ENCODE assay signal across 23 cellular contexts in the genomic region with DNA sequence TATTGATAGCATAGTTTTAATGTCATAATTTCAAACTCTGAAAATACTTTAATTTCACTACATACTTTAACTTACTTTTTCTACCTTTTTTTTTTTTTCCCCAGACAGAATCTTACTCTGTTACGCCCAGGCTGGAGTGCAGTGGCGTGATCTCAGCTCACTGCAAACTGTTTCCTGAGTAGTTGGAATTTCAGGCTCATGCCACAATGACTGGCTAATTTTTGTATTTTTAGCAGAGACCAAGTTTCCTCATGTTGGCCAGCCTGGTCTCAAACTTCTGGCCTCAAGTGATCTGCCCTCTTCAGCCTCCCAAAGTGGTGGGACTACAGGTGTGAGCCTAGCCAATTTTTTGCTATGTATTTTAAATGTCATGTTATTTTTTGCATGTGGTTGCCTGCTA.
DNase-seq lines count a peak whose midpoint lies in the region; ATAC-seq, FAIRE-seq and TF ChIP-seq lines count a peak whose summit lies in the region.
"Had no signal": no experiment of that assay in that cellular context is flagged by ENCODE, and none has a peak within 500 bp of the region (broad histone marks: within the 10 kb centered on the region; RNA-seq: fewer than 3 reads in every experiment).

No MANE protein-coding gene starts in this region.

- H4K20me1 ChIP-seq in GM23338 (replicated peaks; ENCODE audit: insufficient read depth), result no peaks in the 10 kb centered on the region
- H4K20me1 ChIP-seq in astrocyte (ENCODE audit: insufficient read depth, low read length), result no peaks in the 10 kb centered on the region
- H4K20me1 ChIP-seq in neural progenitor cell (ENCODE audit: low read depth), result no peaks in the 10 kb centered on the region
- H4K20me1 ChIP-seq in OCI-LY7 (ENCODE audit: insufficient read depth, low read length), result no peaks in the 10 kb centered on the region
- H4K20me1 ChIP-seq: BLaER1 had no signal

- H3K27ac Mint-ChIP-seq in GM23338 (peak overlapping the region; percentile 84), astrocyte (ENCODE audit: unreplicated experiment) (peak overlapping the region; percentile 58), neural progenitor cell (no peak overlapping the region)
- H3K27ac Mint-ChIP-seq in activated naive CD8-positive, alpha-beta T cell treated with anti-CD3 and anti-CD28 coated beads, Interleukin-2, amount 50 U/mL, for 24 hours, result no peak overlapping the region
- H3K27ac Mint-ChIP-seq: CD4-positive, alpha-beta T cell had no signal

- intact Hi-C loops in OCI-LY7 (cut with micrococcal nuclease; ENCODE audit: unreplicated experiment), result no loop called here

- H2AFZ ChIP-seq in GM23338 (no peak overlapping the region), astrocyte (ENCODE audit: low read depth, low read length) (no peak overlapping the region), neural progenitor cell (replicated peaks) (peak overlapping the region; percentile 77), OCI-LY7 (ENCODE audit: low read length) (no peak overlapping the region)

- H3K36me3 ChIP-seq in GM23338 (ENCODE audit: insufficient read depth) (no peaks in the 10 kb centered on the region), astrocyte (ENCODE audit: insufficient read depth, low read length) (no peaks in the 10 kb centered on the region), neural progenitor cell (no peaks in the 10 kb centered on the region), OCI-LY7 (ENCODE audit: insufficient read depth, low read length) (no peaks in the 10 kb centered on the region)
- H3K36me3 ChIP-seq: BLaER1, MG63, Peyer's patch had no signal

- H3K79me2 ChIP-seq in GM23338 (replicated peaks; ENCODE audit: insufficient read depth), result no peaks in the 10 kb centered on the region
- no peaks in the 10 kb centered on the region for H3K79me2 ChIP-seq in astrocyte (ENCODE audit: insufficient read depth, low read length)
- no peaks in the 10 kb centered on the region for H3K79me2 ChIP-seq in neural progenitor cell (ENCODE audit: low read depth)
- H3K79me2 ChIP-seq in OCI-LY7 (ENCODE audit: insufficient read depth, low read depth, low read length), result no peaks in the 10 kb centered on the region

- H3K4me2 ChIP-seq in GM23338 (no peak overlapping the region), astrocyte (ENCODE audit: low read length) (no peak overlapping the region), neural progenitor cell (no peak overlapping the region), OCI-LY7 (ENCODE audit: low read length) (no peak overlapping the region)
- H3K4me2 ChIP-seq: BLaER1 had no signal

- POLR2A ChIA-PET in OCI-LY7 (lab: Charles Lee), result no interaction called here

- H3F3A ChIP-seq in GM23338 (replicated peaks; ENCODE audit: low read depth) (no peaks in the 10 kb centered on the region), neural progenitor cell (ENCODE audit: low read depth) (no peaks in the 10 kb centered on the region)

- FAIRE-seq in astrocyte (lab: Jason Lieb, UNC), result no peak
- FAIRE-seq: GM12891, H1 had no signal

- H3K27ac ChIP-seq in GM23338 (ENCODE audit: low read depth) (no peak overlapping the region), astrocyte (ENCODE audit: low read depth, low read length) (no peak overlapping the region), neural progenitor cell (no peak overlapping the region), OCI-LY7 (ENCODE audit: low read depth, low read length, poor library complexity, severe bottlenecking) (no peak overlapping the region)
- H3K27ac ChIP-seq: BLaER1, Peyer's patch had no signal

- CTCF ChIA-PET in OCI-LY7 (lab: Charles Lee; ENCODE audit: unreplicated experiment), result no interaction called here

- H3K9ac ChIP-seq in astrocyte (ENCODE audit: low read length) (no peak overlapping the region), neural progenitor cell (no peak overlapping the region)
- H3K9ac ChIP-seq: BLaER1 had no signal

- TF ChIP-seq CTCF in GM23338 (conservative IDR thresholded peaks at IDR 0.05; ENCODE audit: low read depth in 2 of 2) (no peak), astrocyte (IDR thresholded peaks at IDR 0.05; ENCODE audit: insufficient read depth, low read depth, low read length) (no peak), neural progenitor cell (IDR thresholded peaks at IDR 0.05) (no peak), OCI-LY7 (conservative IDR thresholded peaks at IDR 0.05; ENCODE audit: low read length) (no peak)

- no peak overlapping the region for H3K4me3 ChIP-seq in GM23338
- H3K4me3 ChIP-seq in astrocyte (ENCODE audit: insufficient read depth, low read depth, low read length), result no peak overlapping the region
- H3K4me3 ChIP-seq in neural progenitor cell, result no peak overlapping the region
- no peak overlapping the region for H3K4me3 ChIP-seq in OCI-LY7 (ENCODE audit: low read depth, low read length, poor library complexity, severe bottlenecking)
- H3K4me3 ChIP-seq: BLaER1, MG63, Peyer's patch had no signal

- H3K27me3 ChIP-seq in GM23338 (ENCODE audit: insufficient read depth) (no peaks in the 10 kb centered on the region), astrocyte (ENCODE audit: insufficient read depth, low read length) (no peaks in the 10 kb centered on the region), neural progenitor cell (no peaks in the 10 kb centered on the region)
- H3K27me3 ChIP-seq: BLaER1, MG63, Peyer's patch had no signal

- H3K9me2 ChIP-seq in GM23338 (ENCODE audit: insufficient read depth), result no peaks in the 10 kb centered on the region
- no peaks in the 10 kb centered on the region for H3K9me2 ChIP-seq in OCI-LY7 (ENCODE audit: insufficient read depth, low read length)

- H3K4me3 Mint-ChIP-seq in GM23338 (no peak overlapping the region), astrocyte (ENCODE audit: unreplicated experiment) (no peak overlapping the region), neural progenitor cell (no peak overlapping the region)
- no peak overlapping the region for H3K4me3 Mint-ChIP-seq in activated naive CD8-positive, alpha-beta T cell treated with anti-CD3 and anti-CD28 coated beads, Interleukin-2, amount 50 U/mL, for 24 hours
- H3K4me3 Mint-ChIP-seq: CD4-positive, alpha-beta T cell had no signal

- H3K9me3 ChIP-seq in astrocyte (ENCODE audit: insufficient read depth, low read depth, low read length) (no peaks in the 10 kb centered on the region), neural progenitor cell (ENCODE audit: low read depth) (no peaks in the 10 kb centered on the region), OCI-LY7 (ENCODE audit: low read length) (no peaks in the 10 kb centered on the region)
- H3K9me3 ChIP-seq: BLaER1, MG63, Peyer's patch had no signal

- H3K4me1 ChIP-seq in GM23338 (ENCODE audit: insufficient read depth), result no peaks in the 10 kb centered on the region
- no peaks in the 10 kb centered on the region for H3K4me1 ChIP-seq in astrocyte (ENCODE audit: insufficient read depth, low read length)
- H3K4me1 ChIP-seq in neural progenitor cell, result no peaks in the 10 kb centered on the region
- no peaks in the 10 kb centered on the region for H3K4me1 ChIP-seq in OCI-LY7 (ENCODE audit: insufficient read depth, low read length, poor library complexity, severe bottlenecking)
- H3K4me1 ChIP-seq: BLaER1, Peyer's patch had no signal

- peaks cover 2% of the 10 kb centered on the region for H3K27me3 Mint-ChIP-seq in GM23338 (ENCODE audit: insufficient read depth, low read depth, poor library complexity)
- no peaks in the 10 kb centered on the region for H3K27me3 Mint-ChIP-seq in astrocyte (ENCODE audit: low read depth, unreplicated experiment)
- no peaks in the 10 kb centered on the region for H3K27me3 Mint-ChIP-seq in neural progenitor cell (ENCODE audit: insufficient read depth, low read depth)
- H3K27me3 Mint-ChIP-seq in activated naive CD8-positive, alpha-beta T cell treated with anti-CD3 and anti-CD28 coated beads, Interleukin-2, amount 50 U/mL, for 24 hours, result no peaks in the 10 kb centered on the region
- H3K27me3 Mint-ChIP-seq: CD4-positive, alpha-beta T cell had no signal

- H3K4me1 Mint-ChIP-seq in GM23338, result no peaks in the 10 kb centered on the region
- H3K4me1 Mint-ChIP-seq in astrocyte (ENCODE audit: low read depth, unreplicated experiment), result peaks cover 2% of the 10 kb centered on the region
- H3K4me1 Mint-ChIP-seq in neural progenitor cell, result no peaks in the 10 kb centered on the region
- H3K4me1 Mint-ChIP-seq in activated naive CD8-positive, alpha-beta T cell treated with anti-CD3 and anti-CD28 coated beads, Interleukin-2, amount 50 U/mL, for 24 hours, result no peaks in the 10 kb centered on the region

- BruUV-seq in OCI-LY7 (replicated peaks; lab: Mats Ljungman, UMichigan), result no TSS peak

- no peak for ATAC-seq in GM23338
- ATAC-seq in activated naive CD8-positive, alpha-beta T cell treated with anti-CD3 and anti-CD28 coated beads, Interleukin-2, amount 50 U/mL, for 24 hours, result no peak
- no peak for ATAC-seq in GM19324 (IDR thresholded peaks at IDR 0.05; ENCODE audit: low FRiP score, unreplicated experiment)
- ATAC-seq: SK-N-SH treated with all-trans-retinoic acid at 6 μM for 48 hours had no signal

- H3K36me3 Mint-ChIP-seq in GM23338 (ENCODE audit: low read depth) (no peaks in the 10 kb centered on the region), astrocyte (ENCODE audit: low read depth, unreplicated experiment) (no peaks in the 10 kb centered on the region), neural progenitor cell (no peaks in the 10 kb centered on the region)
- no peaks in the 10 kb centered on the region for H3K36me3 Mint-ChIP-seq in activated naive CD8-positive, alpha-beta T cell treated with anti-CD3 and anti-CD28 coated beads, Interleukin-2, amount 50 U/mL, for 24 hours (ENCODE audit: low read depth)

- H3K9me3 Mint-ChIP-seq in GM23338, result no peaks in the 10 kb centered on the region
- no peaks in the 10 kb centered on the region for H3K9me3 Mint-ChIP-seq in astrocyte (ENCODE audit: unreplicated experiment)
- H3K9me3 Mint-ChIP-seq in neural progenitor cell, result no peaks in the 10 kb centered on the region
- no peaks in the 10 kb centered on the region for H3K9me3 Mint-ChIP-seq in activated naive CD8-positive, alpha-beta T cell treated with anti-CD3 and anti-CD28 coated beads, Interleukin-2, amount 50 U/mL, for 24 hours
- H3K9me3 Mint-ChIP-seq: CD4-positive, alpha-beta T cell had no signal

- DNase-seq in GM23338 (ENCODE audit: low spot score), result no peak
- DNase-seq in NCI-H446 treated with DMSO at 0.1 percent for 48 hours (lab: John Stamatoyannopoulos, UW), result peak; percentile 81
- no peak for DNase-seq in astrocyte (ENCODE audit: low read depth)
- DNase-seq in neural progenitor cell (ENCODE audit: low spot score), result no peak
- DNase-seq in activated naive CD8-positive, alpha-beta T cell treated with anti-CD3 and anti-CD28 coated beads, Interleukin-2, amount 50 U/mL, for 24 hours, result no peak
- DNase-seq in OCI-LY7 (ENCODE audit: low spot score), result no peak
- DNase-seq: CD4-positive, alpha-beta T cell; COR-L47; DMS79; MG63; NCI-H1092 treated with DMSO at 0.1 percent for 48 hours; NCI-H1436 treated with DMSO at 0.1 percent for 48 hours; NCI-H1930; NCI-H226; NCI-H524; NCI-H774; NK-92 treated with Interleukin-12 subunit alpha and Interleukin-12 subunit beta, amount 100 ng/mL, for 24 hours; Peyer's patch had no signal

TF ChIP-seq in GM23338, 12 proteins besides CTCF, POLR2A, EP300 and RAD21:
- TF ChIP-seq ZNF114 (CRISPR knock-in tag; IDR thresholded peaks at IDR 0.05), result no peak

Comparison
In these comparisons a context has a peak if more than half of its experiments do, and no peak if none do; other contexts are left out.
1. H3K27ac Mint-ChIP-seq: peak in GM23338 (single experiment) and astrocyte (single experiment); none in neural progenitor cell (single experiment) and activated naive CD8-positive, alpha-beta T cell treated with anti-CD3 and anti-CD28 coated beads, Interleukin-2, amount 50 U/mL, for 24 hours (single experiment).